Comparison of ENCODE assay signal across 3 cellular contexts in the genomic region with DNA sequence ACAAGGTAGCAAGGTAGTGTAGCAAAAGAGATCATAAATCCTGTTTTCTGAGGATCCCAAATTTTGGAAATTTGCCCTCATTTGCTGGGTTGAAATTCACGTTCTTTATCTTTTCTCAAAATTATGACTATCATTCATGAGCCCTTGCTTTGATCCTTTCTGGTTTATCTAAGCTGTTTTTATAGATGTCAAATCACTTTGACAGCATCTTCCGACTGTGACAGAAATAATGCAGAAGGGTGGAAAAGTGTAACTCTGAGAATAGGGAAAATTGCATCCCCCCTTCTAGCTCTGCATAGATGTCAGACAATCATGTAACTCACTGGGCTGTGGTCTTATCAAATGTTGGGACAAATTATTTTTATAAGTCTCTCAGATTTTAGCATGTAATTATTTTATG.
"Had no signal": no experiment of that assay in that cellular context is flagged by ENCODE, and none has a peak within 500 bp of the region (broad histone marks: within the 10 kb centered on the region; RNA-seq: fewer than 3 reads in every experiment).

No MANE protein-coding gene starts in this region.

- DNase-seq: GDM1, GF-D8 had no signal

- H3K4me3 ChIP-seq: GM12878 had no signal
